Comparison of ENCODE assay signal across 8 cellular contexts in the genomic region with DNA sequence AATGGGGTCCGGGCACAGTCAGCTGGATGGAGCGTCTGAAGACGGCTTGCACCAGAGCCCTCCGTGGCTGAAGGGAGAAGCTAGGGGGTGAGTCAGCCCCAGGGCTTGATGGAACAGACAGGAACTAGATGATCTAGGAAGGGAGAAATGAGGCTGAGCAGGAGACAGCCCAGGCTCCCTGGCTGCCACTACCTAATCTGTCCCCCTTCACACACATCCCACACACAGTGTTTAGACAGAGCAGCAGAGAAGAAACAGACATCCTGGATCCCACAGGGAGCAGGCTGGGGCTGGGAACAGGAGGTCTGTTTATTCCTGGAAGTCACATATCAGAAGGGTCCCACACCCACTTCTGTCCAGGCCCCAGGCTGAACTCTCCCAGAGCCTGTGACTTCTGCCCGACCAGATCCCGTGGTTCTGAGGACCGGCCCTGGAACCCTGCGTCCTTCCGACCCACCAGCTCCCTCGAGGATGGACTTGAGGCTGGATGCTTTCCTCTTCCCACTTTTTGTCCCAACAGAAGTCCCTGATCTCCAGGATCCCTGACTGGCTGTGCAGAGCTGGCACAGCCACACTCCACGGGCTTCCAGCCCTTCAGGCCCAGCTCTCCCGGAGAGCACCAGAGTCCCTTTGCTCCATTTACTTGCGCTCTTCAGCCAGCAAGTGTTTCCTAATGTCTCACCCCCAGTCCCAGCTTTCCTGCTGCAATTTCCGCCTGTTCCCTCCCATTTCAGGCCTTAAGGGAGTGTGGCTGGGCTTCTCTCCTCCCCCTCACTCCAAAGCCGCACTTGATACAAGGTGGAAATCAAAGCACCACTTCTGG. TPM values are rescaled to one million over a fixed set of nuclear protein-coding genes. Genes with fewer than 3 reads are reported as not detected.
A peak's percentile ranks its signal among the peaks of the same experiment; 100 is the strongest.
DNase-seq lines count a peak whose midpoint lies in the region; ATAC-seq, FAIRE-seq and TF ChIP-seq lines count a peak whose summit lies in the region.

No MANE protein-coding gene starts in this region.

- intact Hi-C loops in kidney (cut with DNase I), result no loop called here

- no peaks in the 10 kb centered on the region for H3K9me3 Mint-ChIP-seq in stimulated activated naive B cell treated with anti-CD40 and anti-IgM and Interleukin-4, amounts not matched to agents 10 μg/mL and 1 μg/mL and 100 μg/mL, for 72 hours

- ATAC-seq in stimulated activated naive B cell treated with anti-CD40 and anti-IgM and Interleukin-4, amounts not matched to agents 10 μg/mL and 1 μg/mL and 100 μg/mL, for 72 hours (replicated peaks), result no peak

- no peaks in the 10 kb centered on the region for H3K9me3 ChIP-seq in kidney (ENCODE audit: control insufficient read depth in 1 of 2, low read length in 2 of 2)

- peak overlapping the region; percentile 86 for H3K27ac Mint-ChIP-seq in stimulated activated naive B cell treated with anti-CD40 and anti-IgM and Interleukin-4, amounts not matched to agents 10 μg/mL and 1 μg/mL and 100 μg/mL, for 72 hours

- peak; percentile 23 to 38 for DNase-seq in Kasumi-1 (lab: John Stamatoyannopoulos, UW)
- peak; percentile 97 for DNase-seq in amniotic epithelial cell (ENCODE audit: low read depth)
- DNase-seq in kidney, result peak; percentile 77
- no peak for DNase-seq in stimulated activated naive B cell treated with anti-CD40 and anti-IgM and Interleukin-4, amounts not matched to agents 10 μg/mL and 1 μg/mL and 100 μg/mL, for 72 hours
- DNase-seq in DMS53 treated with DMSO at 0.1 percent for 48 hours (lab: John Stamatoyannopoulos, UW; ENCODE audit: unreplicated experiment), result no peak
- DNase-seq in stimulated activated CD4-positive, alpha-beta T cell treated with anti-CD3 and anti-CD28 coated beads, Interleukin-2, amount 100 ng/mL, for 48 hours, result no peak
- DNase-seq in NCI-H2196 (lab: John Stamatoyannopoulos, UW; ENCODE audit: unreplicated experiment), result no peak
- no peak for DNase-seq in NCI-H524 (lab: John Stamatoyannopoulos, UW)

- H3K4me3 Mint-ChIP-seq in stimulated activated naive B cell treated with anti-CD40 and anti-IgM and Interleukin-4, amounts not matched to agents 10 μg/mL and 1 μg/mL and 100 μg/mL, for 72 hours, result peak overlapping the region; percentile 6 to 31

- H3K36me3 ChIP-seq in kidney (ENCODE audit: control insufficient read depth in 1 of 2, insufficient read depth in 2 of 2, low read length in 2 of 2), result peaks cover 5 to 18% of the 10 kb centered on the region in 2 donors

- peaks cover 15 to 28% of the 10 kb centered on the region in 2 donors for H3K4me1 ChIP-seq in kidney (ENCODE audit: control insufficient read depth in 1 of 2, insufficient read depth in 1 of 2, low read depth in 1 of 2, low read length in 2 of 2)

- FAIRE-seq in kidney (lab: Jason Lieb, UNC), result no peak

- H3K27me3 Mint-ChIP-seq in stimulated activated naive B cell treated with anti-CD40 and anti-IgM and Interleukin-4, amounts not matched to agents 10 μg/mL and 1 μg/mL and 100 μg/mL, for 72 hours, result no peaks in the 10 kb centered on the region

- H3K4me1 Mint-ChIP-seq in stimulated activated naive B cell treated with anti-CD40 and anti-IgM and Interleukin-4, amounts not matched to agents 10 μg/mL and 1 μg/mL and 100 μg/mL, for 72 hours, result peaks cover 58 to 92% of the 10 kb centered on the region in 2 donors

- no peak overlapping the region for H3K4me3 ChIP-seq in kidney (ENCODE audit: low read length in 2 of 2)

- H3K36me3 Mint-ChIP-seq in stimulated activated naive B cell treated with anti-CD40 and anti-IgM and Interleukin-4, amounts not matched to agents 10 μg/mL and 1 μg/mL and 100 μg/mL, for 72 hours, result peaks cover 29 to 52% of the 10 kb centered on the region in 2 donors

- TF ChIP-seq CTCF in kidney (IDR thresholded peaks at IDR 0.05; ENCODE audit: borderline replicate concordance, extremely low read depth, insufficient read depth), result no peak

- H3K9ac ChIP-seq in kidney (ENCODE audit: low read length in 2 of 2), result peak overlapping the region in 1 of 2 donors; percentile 34

- peak overlapping the region; percentile 25 to 84 for H3K27ac ChIP-seq in kidney (ENCODE audit: low read depth in 2 of 2, low read length in 2 of 2)

RNA-seq across cellular contexts. Expression of gene GPBAR1, which starts 1.5 kb away (rescaled TPM):
- 3.2 TPM for total RNA-seq in kidney
- 6.0 TPM for polyA plus RNA-seq in kidney (ENCODE audit: insufficient read depth, low read depth, low replicate concordance)

RNA-seq across cellular contexts. Expression of gene AAMP, which starts 10.6 kb away (rescaled TPM):
- total RNA-seq in kidney, result 70.1 TPM
- 108 TPM for polyA plus RNA-seq in kidney (ENCODE audit: insufficient read depth, low read depth, low replicate concordance)

RNA-seq across cellular contexts. Expression of gene PNKD, which starts 11.0 kb away (rescaled TPM):
- 90.6 TPM for total RNA-seq in kidney
- 244 TPM for polyA plus RNA-seq in kidney (ENCODE audit: insufficient read depth, low read depth, low replicate concordance)

RNA-seq across cellular contexts. Expression of gene TMBIM1, which starts 33.0 kb away (rescaled TPM):
- 217 TPM for total RNA-seq in kidney
- 130 TPM for polyA plus RNA-seq in kidney (ENCODE audit: insufficient read depth, low read depth, low replicate concordance)

RNA-seq across cellular contexts. Expression of gene ARPC2, which starts 42.3 kb away (rescaled TPM):
- total RNA-seq in kidney, result 252 TPM
- polyA plus RNA-seq in kidney (ENCODE audit: insufficient read depth, low read depth, low replicate concordance), result 195 TPM

Comparison
In these comparisons a context has a peak if more than half of its experiments do, and no peak if none do; other contexts are left out.
1. DNase-seq: peak in Kasumi-1 (2 of 2), amniotic epithelial cell (single experiment) and kidney (single experiment); none in stimulated activated naive B cell treated with anti-CD40 and anti-IgM and Interleukin-4, amounts not matched to agents 10 μg/mL and 1 μg/mL and 100 μg/mL, for 72 hours (single experiment), DMS53 treated with DMSO at 0.1 percent for 48 hours (single experiment), stimulated activated CD4-positive, alpha-beta T cell treated with anti-CD3 and anti-CD28 coated beads, Interleukin-2, amount 100 ng/mL, for 48 hours (0 of 2), NCI-H2196 (single experiment) and NCI-H524 (0 of 2).